8 cellular contexts compared by ENCODE assay signal in genomic region chr20:45311589-45312211, GRCh38. TPM values are rescaled to one million over a fixed set of nuclear protein-coding genes. Genes with fewer than 3 reads are reported as not detected.
A peak's percentile ranks its signal among the peaks of the same experiment; 100 is the strongest.
DNase-seq lines count a peak whose midpoint lies in the region; ATAC-seq, FAIRE-seq and TF ChIP-seq lines count a peak whose summit lies in the region.

No MANE protein-coding gene starts in this region.

- H3K36me3 ChIP-seq in ES-I3 (ENCODE audit: insufficient read depth, low read length) (no peaks in the 10 kb centered on the region), MM.1S (replicated peaks; ENCODE audit: insufficient read depth, low read length) (no peaks in the 10 kb centered on the region), mammary epithelial cell (ENCODE audit: insufficient read depth, low read length) (no peaks in the 10 kb centered on the region), HepG2 (replicated peaks in 1 of 2; ENCODE audit: control insufficient read depth in 1 of 2, insufficient read depth in 2 of 2, low read length in 2 of 2) (no peaks in the 10 kb centered on the region)

- in situ Hi-C loops in mammary epithelial cell (cut with MboI; ENCODE audit: low sequenced_read_pairs in 2 of 2), result no loop called here
- in situ Hi-C loops in HepG2 (cut with HindIII; ENCODE audit: extremely low pct_ligation_motif_present, low pct_unique_long_range_greater_than_20kb), result no loop called here

- H3K9me2 ChIP-seq in MM.1S (replicated peaks; ENCODE audit: insufficient read depth, low read length), result no peaks in the 10 kb centered on the region

- DNase-seq in MM.1S (peak; percentile 61), mammary epithelial cell (no peak), HepG2 (ENCODE audit: low spot score) (peak; percentile 33)
- peak; percentile 34 for DNase-seq in stimulated activated CD8-positive, alpha-beta memory T cell treated with anti-CD3 and anti-CD28 coated beads, Interleukin-15, amount 100 ng/mL, for 1 hour (ENCODE audit: low read depth)

- H3K27ac ChIP-seq in MM.1S (ENCODE audit: low read length), result no peak overlapping the region
- no peak overlapping the region for H3K27ac ChIP-seq in mammary epithelial cell (ENCODE audit: insufficient read depth, low read depth, low read length)
- no peak overlapping the region for H3K27ac ChIP-seq in HepG2 (ENCODE audit: extremely low read length, insufficient read depth, low read length)

- no peaks in the 10 kb centered on the region for H3F3A ChIP-seq in MM.1S (ENCODE audit: insufficient read depth, low read length)

- 5% methylated on average over 13 of the region's 45 CpGs for WGBS in mammary epithelial cell (ENCODE audit: low coverage, missing lambda C conversion rate)
- WGBS in HepG2 (ENCODE audit: low lambda C conversion rate), result 42% methylated on average over 43 of the region's 45 CpGs

- TF ChIP-seq RAD21 in HepG2 (CRISPR knock-in tag; IDR thresholded peaks at IDR 0.05), result peak; percentile 75

- no peaks in the 10 kb centered on the region; the same call in 1 of the 2 replicates for H3K27me3 ChIP-seq in MM.1S (replicated peaks; ENCODE audit: insufficient read depth, low read length)
- H3K27me3 ChIP-seq in mammary epithelial cell (ENCODE audit: insufficient read depth, low read length), result peaks cover 4% of the 10 kb centered on the region
- peaks cover 5 to 58% of the 10 kb centered on the region in 2 experiments; a peak in 4 of 5 replicates for H3K27me3 ChIP-seq in HepG2 (ENCODE audit: control insufficient read depth in 1 of 2, insufficient read depth in 2 of 2, low read length in 2 of 2)

- TF ChIP-seq EP300 in HepG2 (IDR thresholded peaks at IDR 0.05; ENCODE audit: low read depth in 2 of 2, low read length in 2 of 2) (no peak), HepG2 (CRISPR knock-in tag; IDR thresholded peaks at IDR 0.05; ENCODE audit: borderline replicate concordance) (no peak)

- H4K20me1 ChIP-seq in MM.1S (ENCODE audit: insufficient read depth, low read length) (no peaks in the 10 kb centered on the region), mammary epithelial cell (ENCODE audit: insufficient read depth, low read length) (no peaks in the 10 kb centered on the region), HepG2 (ENCODE audit: insufficient read depth, low read length) (no peaks in the 10 kb centered on the region)

- H3K4me2 ChIP-seq in MM.1S (ENCODE audit: low read depth, low read length) (peak overlapping the region; percentile 51; the same call in 1 of the 2 replicates), mammary epithelial cell (ENCODE audit: insufficient read depth, low read depth, low read length) (no peak overlapping the region), HepG2 (ENCODE audit: low read depth, low read length) (no peak overlapping the region)

- H2AFZ ChIP-seq in MM.1S (ENCODE audit: low read length) (peak overlapping the region; percentile 55), mammary epithelial cell (ENCODE audit: low read depth, low read length) (peak overlapping the region; percentile 63), HepG2 (ENCODE audit: low read length) (no peak overlapping the region)

- no peaks in the 10 kb centered on the region for H3K79me2 ChIP-seq in MM.1S (ENCODE audit: low read length)
- H3K79me2 ChIP-seq in mammary epithelial cell (ENCODE audit: insufficient read depth, low read length), result no peaks in the 10 kb centered on the region
- H3K79me2 ChIP-seq in HepG2 (ENCODE audit: insufficient read depth, low read length), result no peaks in the 10 kb centered on the region

- no peak for TF ChIP-seq POLR2A in HepG2 (IDR thresholded peaks at IDR 0.05; ENCODE audit: insufficient read depth in 1 of 2, low read depth in 2 of 2, low read length in 2 of 2)

- TF ChIP-seq CTCF in MM.1S (IDR thresholded peaks at IDR 0.05; ENCODE audit: low read length) (peak; percentile 90), WI38 (IDR thresholded peaks at IDR 0.05; ENCODE audit: low read depth, low read length) (peak; percentile 75), mammary epithelial cell (conservative IDR thresholded peaks at IDR 0.05 in 1 of 2, IDR thresholded peaks at IDR 0.05 in 1 of 2; ENCODE audit: extremely low read depth in 1 of 2, insufficient read depth in 1 of 2, low read depth in 1 of 2, low read length in 2 of 2) (peak; percentile 72 to 87), HepG2 (CRISPR knock-in tag; IDR thresholded peaks at IDR 0.05) (peak; percentile 94)

- peak overlapping the region; percentile 9; the same call in 1 of the 2 replicates for H3K9ac ChIP-seq in ES-I3 (ENCODE audit: low read depth, low read length)
- H3K9ac ChIP-seq in MM.1S (ENCODE audit: low read length), result no peak overlapping the region
- H3K9ac ChIP-seq in mammary epithelial cell (ENCODE audit: insufficient read depth, low read length), result no peak overlapping the region
- H3K9ac ChIP-seq in HepG2 (ENCODE audit: insufficient read depth, low read depth, low read length), result no peak overlapping the region

- POLR2A ChIA-PET in HepG2 (lab: Yijun Ruan, JAX), result interaction anchor here (0.5 kb wide), 1 partner anchor 216 kb away, joined by 3 read pairs; no protein-coding TSS in a partner anchor

- dilution Hi-C loops in mammary epithelial cell (cut with HindIII; ENCODE audit: low sequenced_read_pairs), result loop anchor here (5.0 kb wide), 1 partner anchor 66 kb away; the partner anchor contains the start of gene TP53TG5

- H3K4me1 ChIP-seq in ES-I3 (ENCODE audit: insufficient read depth, low read length) (no peaks in the 10 kb centered on the region; the same call in 1 of the 2 replicates), MM.1S (ENCODE audit: low read length) (no peaks in the 10 kb centered on the region), mammary epithelial cell (ENCODE audit: insufficient read depth, low read length) (no peaks in the 10 kb centered on the region), HepG2 (ENCODE audit: insufficient read depth, low read length) (peaks cover 7% of the 10 kb centered on the region)

- H3K9me3 ChIP-seq in ES-I3 (ENCODE audit: control insufficient read depth, insufficient read depth, low read length), result no peaks in the 10 kb centered on the region; the same call in 1 of the 2 replicates
- no peaks in the 10 kb centered on the region for H3K9me3 ChIP-seq in MM.1S (replicated peaks; ENCODE audit: insufficient read depth, low read length)
- H3K9me3 ChIP-seq in mammary epithelial cell (replicated peaks; ENCODE audit: insufficient read depth, low read length), result no peaks in the 10 kb centered on the region
- no peaks in the 10 kb centered on the region for H3K9me3 ChIP-seq in HepG2 (ENCODE audit: low read length)

- intact Hi-C loops in mammary epithelial cell (cut with micrococcal nuclease), result loop anchor here (5.0 kb wide), 1 partner anchor 269 kb away; no protein-coding TSS in a partner anchor
- intact Hi-C loops in HepG2 (cut with micrococcal nuclease; ENCODE audit: unreplicated experiment), result no loop called here

- CTCF ChIA-PET in mammary epithelial cell (lab: Charles Lee; ENCODE audit: low non-redundant PET), result interaction anchor here (0.6 to 1.0 kb wide), 4 partner anchors 24 to 151 kb away, joined by 3 to 4 read pairs (median 3); no protein-coding TSS in a partner anchor
- CTCF ChIA-PET in HepG2 (lab: Yijun Ruan, JAX; ENCODE audit: low intra/inter-chr PET ratio, low total read pairs), result interaction anchor here (1.1 kb wide), 1 partner anchor 18 kb away, joined by 3 read pairs; no protein-coding TSS in a partner anchor

- no peak for FAIRE-seq in HepG2 (lab: Jason Lieb, UNC)

- H3K4me3 ChIP-seq in MM.1S (ENCODE audit: low read length) (no peak overlapping the region; the same call in 1 of the 2 replicates), WI38 (ENCODE audit: low read depth, low read length) (no peak overlapping the region), mammary epithelial cell (replicated peaks in 1 of 3; ENCODE audit: insufficient read depth in 1 of 3, low read depth in 2 of 3, low read length in 3 of 3) (no peak overlapping the region), HepG2 (replicated peaks in 1 of 3; ENCODE audit: insufficient read depth in 1 of 3, low read depth in 2 of 3, low read length in 3 of 3) (no peak overlapping the region)

- ATAC-seq in HepG2, result peak; percentile 74
- ATAC-seq in HG03175 (IDR thresholded peaks at IDR 0.05; ENCODE audit: unreplicated experiment), result no peak
- ATAC-seq in HG02981 (IDR thresholded peaks at IDR 0.05; ENCODE audit: unreplicated experiment), result no peak

- BruUV-seq in mammary epithelial cell (replicated peaks; lab: Mats Ljungman, UMichigan), result no TSS peak
- no TSS peak for BruUV-seq in HepG2 (replicated peaks; lab: Mats Ljungman, UMichigan)

RNA-seq across cellular contexts. Expression of gene MATN4, which starts 3.6 kb away (rescaled TPM):
- total RNA-seq in mammary epithelial cell (under 1 TPM in 1 of 2 donors, not detected in 1; 0.24 TPM), HepG2 (2016; rRNA removed; fragmentation: Illumina TruSeq; extraction: Trizol) (not detected in 2 replicates)
- polyA plus RNA-seq in mammary epithelial cell (0.06 TPM), HepG2 (2011; rRNA removed) (0.04 TPM in 1 of 2 replicates, not detected in the other)
- polyA minus RNA-seq in mammary epithelial cell, result not detected
- not detected in 2 replicates for total RNA-seq in HepG2 (2016; cell fraction: cytosol; rRNA removed; fragmentation: Illumina TruSeq; extraction: Trizol; ENCODE audit: low read depth)
- total RNA-seq in HepG2 (2016; cell fraction: insoluble cytoplasmic fraction; rRNA removed; fragmentation: Illumina TruSeq; extraction: Trizol), result not detected in 2 replicates
- not detected in 2 replicates for total RNA-seq in HepG2 (2016; cell fraction: membrane; rRNA removed; fragmentation: Illumina TruSeq; extraction: Trizol)
- not detected in 2 replicates for total RNA-seq in HepG2 (2016; cell fraction: nucleus; rRNA removed; fragmentation: Illumina TruSeq; extraction: Trizol)
- polyA plus RNA-seq in HepG2 (2011; cell fraction: cytosol; rRNA removed), result not detected in 2 replicates
- 0.11 TPM in 1 of 2 replicates, not detected in the other for polyA plus RNA-seq in HepG2 (2011; cell fraction: nucleus; rRNA removed)
- not detected in 2 replicates for polyA plus RNA-seq in HepG2 (2012)
- not detected in 2 replicates for polyA plus RNA-seq in HepG2 (2016; cell fraction: cytosol; fragmentation: Illumina TruSeq; extraction: Trizol; ENCODE audit: low read depth)
- polyA plus RNA-seq in HepG2 (2016; cell fraction: insoluble cytoplasmic fraction; fragmentation: Illumina TruSeq; extraction: Trizol; ENCODE audit: low read depth), result not detected in 2 replicates
- polyA plus RNA-seq in HepG2 (2016; cell fraction: membrane; fragmentation: Illumina TruSeq; extraction: Trizol; ENCODE audit: low read depth), result not detected in 2 replicates
- not detected in 2 replicates for polyA plus RNA-seq in HepG2 (2016; cell fraction: nucleus; fragmentation: Illumina TruSeq; extraction: Trizol; ENCODE audit: insufficient read depth, low read depth)
- not detected in 2 replicates for polyA minus RNA-seq in HepG2 (2011; rRNA and poly(A)+ RNA removed; ENCODE audit: low replicate concordance)
- polyA minus RNA-seq in HepG2 (2011; cell fraction: cytosol; rRNA and poly(A)+ RNA removed), result not detected in 2 replicates
- not detected in 2 replicates for polyA minus RNA-seq in HepG2 (2011; cell fraction: nucleus; rRNA and poly(A)+ RNA removed)

RNA-seq across cellular contexts. Expression of gene RBPJL, which starts 5.1 kb away (rescaled TPM):
- total RNA-seq in mammary epithelial cell (not detected), HepG2 (2016; rRNA removed; fragmentation: Illumina TruSeq; extraction: Trizol) (not detected in 2 replicates)
- polyA plus RNA-seq in mammary epithelial cell (not detected), HepG2 (2011; rRNA removed) (not detected in 2 replicates)
- polyA minus RNA-seq in mammary epithelial cell, result not detected
- total RNA-seq in HepG2 (2016; cell fraction: cytosol; rRNA removed; fragmentation: Illumina TruSeq; extraction: Trizol; ENCODE audit: low read depth), result not detected in 2 replicates
- total RNA-seq in HepG2 (2016; cell fraction: insoluble cytoplasmic fraction; rRNA removed; fragmentation: Illumina TruSeq; extraction: Trizol), result not detected in 2 replicates
- not detected in 2 replicates for total RNA-seq in HepG2 (2016; cell fraction: membrane; rRNA removed; fragmentation: Illumina TruSeq; extraction: Trizol)
- not detected in 2 replicates for total RNA-seq in HepG2 (2016; cell fraction: nucleus; rRNA removed; fragmentation: Illumina TruSeq; extraction: Trizol)
- polyA plus RNA-seq in HepG2 (2011; cell fraction: cytosol; rRNA removed), result not detected in 2 replicates
- not detected in 2 replicates for polyA plus RNA-seq in HepG2 (2011; cell fraction: nucleus; rRNA removed)
- polyA plus RNA-seq in HepG2 (2012), result not detected in 2 replicates
- not detected in 2 replicates for polyA plus RNA-seq in HepG2 (2016; cell fraction: cytosol; fragmentation: Illumina TruSeq; extraction: Trizol; ENCODE audit: low read depth)
- not detected in 2 replicates for polyA plus RNA-seq in HepG2 (2016; cell fraction: insoluble cytoplasmic fraction; fragmentation: Illumina TruSeq; extraction: Trizol; ENCODE audit: low read depth)
- not detected in 2 replicates for polyA plus RNA-seq in HepG2 (2016; cell fraction: membrane; fragmentation: Illumina TruSeq; extraction: Trizol; ENCODE audit: low read depth)
- not detected in 2 replicates for polyA plus RNA-seq in HepG2 (2016; cell fraction: nucleus; fragmentation: Illumina TruSeq; extraction: Trizol; ENCODE audit: insufficient read depth, low read depth)
- polyA minus RNA-seq in HepG2 (2011; rRNA and poly(A)+ RNA removed; ENCODE audit: low replicate concordance), result not detected in 2 replicates
- polyA minus RNA-seq in HepG2 (2011; cell fraction: cytosol; rRNA and poly(A)+ RNA removed), result not detected in 2 replicates
- not detected in 2 replicates for polyA minus RNA-seq in HepG2 (2011; cell fraction: nucleus; rRNA and poly(A)+ RNA removed)

RNA-seq across cellular contexts. Expression of gene SDC4, which starts 36.5 kb away (rescaled TPM):
- total RNA-seq in mammary epithelial cell, result 100 to 1,000 TPM; 276 to 550 TPM
- 135 TPM for polyA plus RNA-seq in mammary epithelial cell
- polyA minus RNA-seq in mammary epithelial cell, result 326 TPM
- 36.0 and 65.1 TPM in 2 replicates for total RNA-seq in HepG2 (2016; rRNA removed; fragmentation: Illumina TruSeq; extraction: Trizol)
- 6.2 and 6.3 TPM in 2 replicates for total RNA-seq in HepG2 (2016; cell fraction: cytosol; rRNA removed; fragmentation: Illumina TruSeq; extraction: Trizol; ENCODE audit: low read depth)
- 34.4 and 64.3 TPM in 2 replicates for total RNA-seq in HepG2 (2016; cell fraction: insoluble cytoplasmic fraction; rRNA removed; fragmentation: Illumina TruSeq; extraction: Trizol)
- total RNA-seq in HepG2 (2016; cell fraction: membrane; rRNA removed; fragmentation: Illumina TruSeq; extraction: Trizol), result 21.2 and 23.6 TPM in 2 replicates
- 61.5 and 66.3 TPM in 2 replicates for total RNA-seq in HepG2 (2016; cell fraction: nucleus; rRNA removed; fragmentation: Illumina TruSeq; extraction: Trizol)
- 49.0 and 67.2 TPM in 2 replicates for polyA plus RNA-seq in HepG2 (2011; rRNA removed)
- 51.5 and 81.1 TPM in 2 replicates for polyA plus RNA-seq in HepG2 (2011; cell fraction: cytosol; rRNA removed)
- 16.0 and 26.7 TPM in 2 replicates for polyA plus RNA-seq in HepG2 (2011; cell fraction: nucleus; rRNA removed)
- 44.1 and 51.7 TPM in 2 replicates for polyA plus RNA-seq in HepG2 (2012)
- polyA plus RNA-seq in HepG2 (2016; cell fraction: cytosol; fragmentation: Illumina TruSeq; extraction: Trizol; ENCODE audit: low read depth), result 5.0 TPM in 2 replicates
- polyA plus RNA-seq in HepG2 (2016; cell fraction: insoluble cytoplasmic fraction; fragmentation: Illumina TruSeq; extraction: Trizol; ENCODE audit: low read depth), result 33.1 and 34.5 TPM in 2 replicates
- 13.3 and 15.5 TPM in 2 replicates for polyA plus RNA-seq in HepG2 (2016; cell fraction: membrane; fragmentation: Illumina TruSeq; extraction: Trizol; ENCODE audit: low read depth)
- polyA plus RNA-seq in HepG2 (2016; cell fraction: nucleus; fragmentation: Illumina TruSeq; extraction: Trizol; ENCODE audit: insufficient read depth, low read depth), result 86.0 and 86.3 TPM in 2 replicates
- polyA minus RNA-seq in HepG2 (2011; rRNA and poly(A)+ RNA removed; ENCODE audit: low replicate concordance), result 33.3 and 94.7 TPM in 2 replicates
- 68.1 and 88.6 TPM in 2 replicates for polyA minus RNA-seq in HepG2 (2011; cell fraction: cytosol; rRNA and poly(A)+ RNA removed)
- 15.1 and 31.3 TPM in 2 replicates for polyA minus RNA-seq in HepG2 (2011; cell fraction: nucleus; rRNA and poly(A)+ RNA removed)

RNA-seq across cellular contexts. Expression of gene SYS1, which starts 51.3 kb away (rescaled TPM):
- 10 to 100 TPM; 20.9 to 25.0 TPM for total RNA-seq in mammary epithelial cell
- 35.1 TPM for polyA plus RNA-seq in mammary epithelial cell
- polyA minus RNA-seq in mammary epithelial cell, result 40.9 TPM
- 22.0 and 38.3 TPM in 2 replicates for total RNA-seq in HepG2 (2016; rRNA removed; fragmentation: Illumina TruSeq; extraction: Trizol)
- 17.7 and 19.7 TPM in 2 replicates for total RNA-seq in HepG2 (2016; cell fraction: cytosol; rRNA removed; fragmentation: Illumina TruSeq; extraction: Trizol; ENCODE audit: low read depth)
- 22.2 and 38.4 TPM in 2 replicates for total RNA-seq in HepG2 (2016; cell fraction: insoluble cytoplasmic fraction; rRNA removed; fragmentation: Illumina TruSeq; extraction: Trizol)
- 35.6 and 38.6 TPM in 2 replicates for total RNA-seq in HepG2 (2016; cell fraction: membrane; rRNA removed; fragmentation: Illumina TruSeq; extraction: Trizol)
- total RNA-seq in HepG2 (2016; cell fraction: nucleus; rRNA removed; fragmentation: Illumina TruSeq; extraction: Trizol), result 39.9 and 40.9 TPM in 2 replicates
- 65.6 and 75.9 TPM in 2 replicates for polyA plus RNA-seq in HepG2 (2011; rRNA removed)
- 66.7 and 88.3 TPM in 2 replicates for polyA plus RNA-seq in HepG2 (2011; cell fraction: cytosol; rRNA removed)
- polyA plus RNA-seq in HepG2 (2011; cell fraction: nucleus; rRNA removed), result 46.0 and 49.6 TPM in 2 replicates
- 22.5 and 24.8 TPM in 2 replicates for polyA plus RNA-seq in HepG2 (2012)
- polyA plus RNA-seq in HepG2 (2016; cell fraction: cytosol; fragmentation: Illumina TruSeq; extraction: Trizol; ENCODE audit: low read depth), result 16.5 and 19.7 TPM in 2 replicates
- polyA plus RNA-seq in HepG2 (2016; cell fraction: insoluble cytoplasmic fraction; fragmentation: Illumina TruSeq; extraction: Trizol; ENCODE audit: low read depth), result 24.3 and 27.0 TPM in 2 replicates
- 29.1 and 31.7 TPM in 2 replicates for polyA plus RNA-seq in HepG2 (2016; cell fraction: membrane; fragmentation: Illumina TruSeq; extraction: Trizol; ENCODE audit: low read depth)
- 41.1 and 42.9 TPM in 2 replicates for polyA plus RNA-seq in HepG2 (2016; cell fraction: nucleus; fragmentation: Illumina TruSeq; extraction: Trizol; ENCODE audit: insufficient read depth, low read depth)
- polyA minus RNA-seq in HepG2 (2011; rRNA and poly(A)+ RNA removed; ENCODE audit: low replicate concordance), result 127 and 240 TPM in 2 replicates
- polyA minus RNA-seq in HepG2 (2011; cell fraction: cytosol; rRNA and poly(A)+ RNA removed), result 35.0 and 40.9 TPM in 2 replicates
- polyA minus RNA-seq in HepG2 (2011; cell fraction: nucleus; rRNA and poly(A)+ RNA removed), result 56.0 and 62.5 TPM in 2 replicates

RNA-seq across cellular contexts. Expression of gene SLPI, which starts 57.3 kb away (rescaled TPM):
- total RNA-seq in mammary epithelial cell (100 to 1,000 TPM in 1 of 2 donors, 10 to 100 TPM in 1; 20.3 to 189 TPM), HepG2 (2016; rRNA removed; fragmentation: Illumina TruSeq; extraction: Trizol) (not detected in 2 replicates)
- polyA plus RNA-seq in mammary epithelial cell (266 TPM), HepG2 (2011; rRNA removed) (0.13 TPM in 1 of 2 replicates, not detected in the other)
- 147 TPM for polyA minus RNA-seq in mammary epithelial cell
- total RNA-seq in HepG2 (2016; cell fraction: cytosol; rRNA removed; fragmentation: Illumina TruSeq; extraction: Trizol; ENCODE audit: low read depth), result not detected in 2 replicates
- not detected in 2 replicates for total RNA-seq in HepG2 (2016; cell fraction: insoluble cytoplasmic fraction; rRNA removed; fragmentation: Illumina TruSeq; extraction: Trizol)
- total RNA-seq in HepG2 (2016; cell fraction: membrane; rRNA removed; fragmentation: Illumina TruSeq; extraction: Trizol), result not detected in 2 replicates
- total RNA-seq in HepG2 (2016; cell fraction: nucleus; rRNA removed; fragmentation: Illumina TruSeq; extraction: Trizol), result not detected in 2 replicates
- 0.28 TPM in 1 of 2 replicates, not detected in the other for polyA plus RNA-seq in HepG2 (2011; cell fraction: cytosol; rRNA removed)
- not detected in 2 replicates for polyA plus RNA-seq in HepG2 (2011; cell fraction: nucleus; rRNA removed)
- polyA plus RNA-seq in HepG2 (2012), result not detected in 2 replicates
- not detected in 2 replicates for polyA plus RNA-seq in HepG2 (2016; cell fraction: cytosol; fragmentation: Illumina TruSeq; extraction: Trizol; ENCODE audit: low read depth)
- not detected in 2 replicates for polyA plus RNA-seq in HepG2 (2016; cell fraction: insoluble cytoplasmic fraction; fragmentation: Illumina TruSeq; extraction: Trizol; ENCODE audit: low read depth)
- not detected in 2 replicates for polyA plus RNA-seq in HepG2 (2016; cell fraction: membrane; fragmentation: Illumina TruSeq; extraction: Trizol; ENCODE audit: low read depth)
- polyA plus RNA-seq in HepG2 (2016; cell fraction: nucleus; fragmentation: Illumina TruSeq; extraction: Trizol; ENCODE audit: insufficient read depth, low read depth), result not detected in 2 replicates
- polyA minus RNA-seq in HepG2 (2011; rRNA and poly(A)+ RNA removed; ENCODE audit: low replicate concordance), result 116 TPM in 1 of 2 replicates, not detected in the other
- 10.7 and 13.4 TPM in 2 replicates for polyA minus RNA-seq in HepG2 (2011; cell fraction: cytosol; rRNA and poly(A)+ RNA removed)
- polyA minus RNA-seq in HepG2 (2011; cell fraction: nucleus; rRNA and poly(A)+ RNA removed), result 2.5 and 8.4 TPM in 2 replicates
